1 cellular context compared by ENCODE assay signal in the genomic region with DNA sequence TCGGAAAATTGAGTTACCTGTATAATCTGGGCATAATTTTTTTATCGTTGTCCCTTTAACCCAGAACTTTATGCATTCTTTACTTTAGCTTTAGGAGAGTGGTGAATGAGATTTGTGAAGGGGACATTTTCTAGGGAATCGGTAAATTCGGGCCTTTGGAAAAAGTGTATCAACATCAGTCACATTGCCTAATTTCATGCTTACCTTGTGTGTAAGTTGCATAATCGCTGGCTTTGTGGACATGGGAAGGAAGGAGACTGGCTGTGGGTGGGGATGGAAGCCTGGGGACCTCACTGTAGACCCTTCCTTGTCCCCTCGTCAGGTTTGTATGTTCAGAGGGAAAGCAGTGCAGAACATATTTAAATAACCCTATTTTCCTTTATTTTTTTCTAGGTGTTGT.
TF ChIP-seq lines count a peak whose summit lies in the region.

No MANE protein-coding gene starts in this region.

TF ChIP-seq in H1, 55 proteins besides CTCF, POLR2A, EP300 and RAD21:
- TF ChIP-seq KDM1A (IDR thresholded peaks at IDR 0.05; ENCODE audit: borderline replicate concordance, low read length) (no peak), RNF2 (IDR thresholded peaks at IDR 0.05; ENCODE audit: borderline replicate concordance, low read depth, low read length, missing control alignments, poor library complexity, severe bottlenecking) (no peak), CREB1 (IDR thresholded peaks at IDR 0.05) (no peak), POLR2AphosphoS5 (IDR thresholded peaks at IDR 0.05; ENCODE audit: low read depth, low read length) (peak; percentile 64), CTBP2 (IDR thresholded peaks at IDR 0.05; ENCODE audit: borderline replicate concordance, insufficient read depth, insufficient read length, low read length) (no peak), ZNF274 (IDR thresholded peaks at IDR 0.05; ENCODE audit: borderline replicate concordance, extremely low read depth, low read length) (no peak)
